ENCODE assay signal across 17 cellular contexts in genomic region chr1:59171788-59172187, GRCh38.
"Had no signal": no experiment of that assay in that cellular context is flagged by ENCODE, and none has a peak within 500 bp of the region (broad histone marks: within the 10 kb centered on the region; RNA-seq: fewer than 3 reads in every experiment).

No MANE protein-coding gene starts in this region.

- H3K4me3 Mint-ChIP-seq: activated CD4-positive, alpha-beta memory T cell treated with anti-CD3 and anti-CD28 coated beads for 36 hours; activated naive CD8-positive, alpha-beta T cell treated with anti-CD3 and anti-CD28 coated beads for 36 hours; central memory CD8-positive, alpha-beta T cell; natural killer cell treated with Interleukin-12 subunit alpha and Interleukin-12 subunit beta and Interleukin-15 and Interleukin-18, amount 100 ng/mL, for 72 hours; stimulated activated effector memory CD8-positive, alpha-beta T cell treated with anti-CD3 and anti-CD28 coated beads, Interleukin-12 subunit alpha, Interleukin-12 subunit beta, amount 100 ng/mL, for 72 hours had no signal

- H3K9me3 ChIP-seq: pancreas, transverse colon had no signal

- H3K9me3 Mint-ChIP-seq: activated CD4-positive, alpha-beta memory T cell treated with anti-CD3 and anti-CD28 coated beads for 36 hours; activated naive CD8-positive, alpha-beta T cell treated with anti-CD3 and anti-CD28 coated beads for 36 hours; central memory CD8-positive, alpha-beta T cell; natural killer cell treated with Interleukin-12 subunit alpha and Interleukin-12 subunit beta and Interleukin-15 and Interleukin-18, amount 100 ng/mL, for 72 hours; stimulated activated effector memory CD8-positive, alpha-beta T cell treated with anti-CD3 and anti-CD28 coated beads, Interleukin-12 subunit alpha, Interleukin-12 subunit beta, amount 100 ng/mL, for 72 hours had no signal

- ATAC-seq: left cardiac atrium; natural killer cell treated with Interleukin-12 subunit alpha and Interleukin-12 subunit beta and Interleukin-15 and Interleukin-18, amount 100 ng/mL, for 72 hours; right cardiac atrium; stimulated activated effector memory CD8-positive, alpha-beta T cell treated with anti-CD3 and anti-CD28 coated beads, Interleukin-12 subunit alpha, Interleukin-12 subunit beta, amount 100 ng/mL, for 72 hours had no signal

- H3K27me3 Mint-ChIP-seq: activated naive CD8-positive, alpha-beta T cell treated with anti-CD3 and anti-CD28 coated beads for 36 hours; central memory CD8-positive, alpha-beta T cell had no signal

- H3K27me3 ChIP-seq: pancreas, transverse colon had no signal

- H3K4me1 Mint-ChIP-seq: activated naive CD8-positive, alpha-beta T cell treated with anti-CD3 and anti-CD28 coated beads for 36 hours; central memory CD8-positive, alpha-beta T cell; stimulated activated effector memory CD8-positive, alpha-beta T cell treated with anti-CD3 and anti-CD28 coated beads, Interleukin-12 subunit alpha, Interleukin-12 subunit beta, amount 100 ng/mL, for 72 hours had no signal

- DNase-seq: activated CD4-positive, alpha-beta memory T cell treated with anti-CD3 and anti-CD28 coated beads for 36 hours; activated CD4-positive, alpha-beta T cell treated with anti-CD3 and anti-CD28 coated beads for 48 hours; activated CD4-positive, CD25-positive, alpha-beta regulatory T cell; activated naive CD4-positive, alpha-beta T cell treated with Interleukin-2 at 50 U/mL for 16 hours; activated naive CD8-positive, alpha-beta T cell treated with anti-CD3 and anti-CD28 coated beads for 36 hours; activated T-cell treated with anti-CD3 and anti-CD28 coated beads, Interleukin-2, amount 50 U/mL, for 48 hours; effector memory CD4-positive, alpha-beta T cell; head of caudate nucleus; hypothalamus; left cardiac atrium; pancreas; right cardiac atrium; stimulated activated CD4-positive, alpha-beta T cell treated with anti-CD3 and anti-CD28 coated beads, Interleukin-2, amount 100 ng/mL, for 24 hours; transverse colon had no signal

- H3K27ac Mint-ChIP-seq: activated CD4-positive, alpha-beta memory T cell treated with anti-CD3 and anti-CD28 coated beads for 36 hours; activated naive CD8-positive, alpha-beta T cell treated with anti-CD3 and anti-CD28 coated beads for 36 hours; natural killer cell treated with Interleukin-12 subunit alpha and Interleukin-12 subunit beta and Interleukin-15 and Interleukin-18, amount 100 ng/mL, for 72 hours; stimulated activated effector memory CD8-positive, alpha-beta T cell treated with anti-CD3 and anti-CD28 coated beads, Interleukin-12 subunit alpha, Interleukin-12 subunit beta, amount 100 ng/mL, for 72 hours had no signal

- H3K36me3 Mint-ChIP-seq: activated CD4-positive, alpha-beta memory T cell treated with anti-CD3 and anti-CD28 coated beads for 36 hours; activated naive CD8-positive, alpha-beta T cell treated with anti-CD3 and anti-CD28 coated beads for 36 hours; stimulated activated effector memory CD8-positive, alpha-beta T cell treated with anti-CD3 and anti-CD28 coated beads, Interleukin-12 subunit alpha, Interleukin-12 subunit beta, amount 100 ng/mL, for 72 hours had no signal

- H3K4me3 ChIP-seq: pancreas, transverse colon had no signal

- H3K36me3 ChIP-seq: pancreas, transverse colon had no signal

- H3K27ac ChIP-seq: transverse colon had no signal
